In genomic region chr19:48319647-48320537, GRCh38 we compare ENCODE assay signal across 8 cellular contexts. TPM values are rescaled to one million over a fixed set of nuclear protein-coding genes. Genes with fewer than 3 reads are reported as not detected.
DNase-seq lines count a peak whose midpoint lies in the region; ATAC-seq and TF ChIP-seq lines count a peak whose summit lies in the region.

No MANE protein-coding gene starts in this region.

- peaks cover 23% of the 10 kb centered on the region for H3K4me1 ChIP-seq in Karpas-422 (ENCODE audit: low read length)
- peaks cover 15 to 30% of the 10 kb centered on the region in 2 donors for H3K4me1 ChIP-seq in thoracic aorta (ENCODE audit: control insufficient read depth in 1 of 2, low read depth in 2 of 2)

- ATAC-seq in thoracic aorta (ENCODE audit: insufficient number of reproducible peaks, low FRiP score, low read depth), result no peak
- ATAC-seq in GM18867 (IDR thresholded peaks at IDR 0.05; ENCODE audit: unreplicated experiment), result no peak

- H3K4me3 ChIP-seq in Karpas-422 (ENCODE audit: low read length) (no peak overlapping the region), thoracic aorta (no peak overlapping the region)

- 0 out of 2 replicates have a peak overlapping the region, but pooled peaks have one; percentile 13 for H3K9ac ChIP-seq in Karpas-422 (ENCODE audit: low read length)

- CTCF ChIA-PET in RWPE1 (lab: Yijun Ruan, JAX), result interaction anchor here (0.5 to 1.5 kb wide), 13 partner anchors 11 to 749 kb away, joined by 3 to 17 read pairs (median 3); no protein-coding TSS in a partner anchor

- H2AFZ ChIP-seq in Karpas-422 (ENCODE audit: low read length), result peak overlapping the region; percentile 67; the same call in 1 of the 2 replicates

- peak overlapping the region; percentile 19 for H3K4me2 ChIP-seq in Karpas-422 (ENCODE audit: low read depth, low read length, poor library complexity, severe bottlenecking)

- no peaks in the 10 kb centered on the region for H3K79me2 ChIP-seq in Karpas-422 (ENCODE audit: low read length)

- POLR2A ChIA-PET in RWPE1 (lab: Yijun Ruan, JAX; ENCODE audit: low non-redundant PET), result no interaction called here

- H3K36me3 ChIP-seq in Karpas-422 (ENCODE audit: insufficient read depth, low read length) (no peaks in the 10 kb centered on the region), thoracic aorta (no peaks in the 10 kb centered on the region)

- H3K27me3 ChIP-seq in Karpas-422 (ENCODE audit: low read length) (no peaks in the 10 kb centered on the region), thoracic aorta (replicated peaks; ENCODE audit: insufficient read depth) (no peaks in the 10 kb centered on the region)

- DNase-seq in DMS 273 (lab: John Stamatoyannopoulos, UW; ENCODE audit: unreplicated experiment) (peak; percentile 94), Karpas-422 (peak; percentile 86), RWPE1 (ENCODE audit: low spot score) (peak; percentile 76), foreskin melanocyte (peak; percentile 69), nucleus accumbens (lab: John Stamatoyannopoulos, UW) (peak in 49 of 56 donors; percentile 9 to 86 (median 51)), thoracic aorta (ENCODE audit: low spot score) (peak; percentile 52)
- DNase-seq in activated effector memory CD4-positive, alpha-beta T cell treated with anti-CD3 and anti-CD28 coated beads, Interleukin-2, amount 50 U/mL, for 16 hours, result peak; percentile 92

- H4K20me1 ChIP-seq in Karpas-422 (ENCODE audit: insufficient read depth, low read depth, low read length), result no peaks in the 10 kb centered on the region

- H3K27ac ChIP-seq in Karpas-422 (ENCODE audit: low read length) (no peak overlapping the region), RWPE1 (peak overlapping the region; percentile 99), thoracic aorta (no peak overlapping the region)

- TF ChIP-seq CTCF in RWPE1 (conservative IDR thresholded peaks at IDR 0.05; ENCODE audit: low read depth), result peak; percentile 85
- peak; percentile 77 for TF ChIP-seq CTCF in thoracic aorta (IDR thresholded peaks at IDR 0.05)

- no peaks in the 10 kb centered on the region for H3K9me2 ChIP-seq in Karpas-422 (replicated peaks; ENCODE audit: insufficient read depth, low read length)

- no peaks in the 10 kb centered on the region for H3K9me3 ChIP-seq in Karpas-422 (ENCODE audit: low read length)
- no peaks in the 10 kb centered on the region for H3K9me3 ChIP-seq in thoracic aorta

RNA-seq across cellular contexts. Expression of gene EMP3, which starts 5.5 kb away (rescaled TPM):
- total RNA-seq in Karpas-422 (2014; rRNA removed; shearing (Covaris generic); ENCODE audit: low replicate concordance), result 64.7 and 77.3 TPM in 2 replicates
- total RNA-seq in thoracic aorta, result 10 to 100 TPM; 61.7 to 95.7 TPM

RNA-seq across cellular contexts. Expression of gene TMEM143, which starts 43.8 kb away (rescaled TPM):
- 7.8 and 10.4 TPM in 2 replicates for total RNA-seq in Karpas-422 (2014; rRNA removed; shearing (Covaris generic); ENCODE audit: low replicate concordance)
- total RNA-seq in thoracic aorta, result 10 to 100 TPM in 1 of 2 donors, 1 to 10 TPM in 1; 6.3 to 18.4 TPM

RNA-seq across cellular contexts. Expression of gene SYNGR4, which starts 44.3 kb away (rescaled TPM):
- not detected in 2 replicates for total RNA-seq in Karpas-422 (2014; rRNA removed; shearing (Covaris generic); ENCODE audit: low replicate concordance)
- not detected for total RNA-seq in thoracic aorta

RNA-seq across cellular contexts. Expression of gene ZNF114, which starts 50.0 kb away (rescaled TPM):
- total RNA-seq in Karpas-422 (2014; rRNA removed; shearing (Covaris generic); ENCODE audit: low replicate concordance), result not detected in 2 replicates
- total RNA-seq in thoracic aorta, result under 1 TPM in 1 of 2 donors, not detected in 1; 0.27 TPM
